In the genomic region with DNA sequence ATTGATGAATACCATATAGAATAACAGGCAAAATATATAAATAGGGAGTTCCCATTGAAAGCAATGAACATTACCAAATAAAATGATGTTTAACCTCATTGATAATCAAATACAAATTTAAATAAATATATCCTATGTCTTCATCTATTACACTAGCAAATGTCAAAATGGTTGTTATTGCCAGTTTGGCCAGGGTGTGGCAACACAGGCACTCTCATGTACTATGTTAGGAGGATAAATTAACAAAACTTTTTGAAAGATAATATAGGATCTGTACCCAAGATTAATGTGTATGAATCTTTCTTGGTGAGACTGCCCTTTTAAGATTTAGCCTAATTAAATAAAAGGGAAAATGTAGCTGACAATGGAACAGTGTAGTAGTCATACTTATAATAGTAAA, we compare ENCODE assay signal across 15 cellular contexts.
A peak's percentile ranks its signal among the peaks of the same experiment; 100 is the strongest.
DNase-seq lines count a peak whose midpoint lies in the region; ATAC-seq and TF ChIP-seq lines count a peak whose summit lies in the region.
"Had no signal": no experiment of that assay in that cellular context is flagged by ENCODE, and none has a peak within 500 bp of the region (broad histone marks: within the 10 kb centered on the region; RNA-seq: fewer than 3 reads in every experiment).

No MANE protein-coding gene starts in this region.

- no peak overlapping the region for H3K9ac ChIP-seq in endodermal cell (ENCODE audit: extremely low read depth, low read length, poor library complexity, severe bottlenecking)
- H3K9ac ChIP-seq: BLaER1 had no signal

- CTCF ChIA-PET in activated CD8-positive, alpha-beta T cell treated with anti-CD3 and anti-CD28 coated beads for 36 hours (lab: Charles Lee): interaction anchor here (1.0 kb wide), 1 partner anchor 688 kb away, joined by 3 read pairs; no protein-coding TSS in a partner anchor
- CTCF ChIA-PET in activated CD8-positive, alpha-beta T cell treated with anti-CD3 and anti-CD28 coated beads, Interleukin-2, amount 10 ng/mL, durations not matched to agents 7 days and 5 days (lab: Charles Lee): interaction anchor here (0.6 kb wide), 1 partner anchor 61 kb away, joined by 3 read pairs; no protein-coding TSS in a partner anchor

- H3K4me3 ChIP-seq in NB4 (ENCODE audit: low read depth, low read length): no peak overlapping the region
- no peak overlapping the region for H3K4me3 ChIP-seq in endodermal cell (ENCODE audit: low read length)
- H3K4me3 ChIP-seq: BLaER1, esophagus squamous epithelium had no signal

- no peak for ATAC-seq in activated CD8-positive, alpha-beta T cell treated with anti-CD3 and anti-CD28 coated beads for 36 hours
- no peak for ATAC-seq in activated CD8-positive, alpha-beta T cell treated with anti-CD3 and anti-CD28 coated beads, Interleukin-2, amount 10 ng/mL, durations not matched to agents 7 days and 5 days
- ATAC-seq: stimulated activated naive CD8-positive, alpha-beta T cell treated with anti-CD3 and anti-CD28 coated beads, Interleukin-15, Interleukin-2, amounts not matched to agents 100 U/mL and 50 U/mL, for 24 hours had no signal

- no peak overlapping the region for H3K27ac Mint-ChIP-seq in activated CD8-positive, alpha-beta T cell treated with anti-CD3 and anti-CD28 coated beads for 36 hours
- H3K27ac Mint-ChIP-seq in activated CD8-positive, alpha-beta T cell treated with anti-CD3 and anti-CD28 coated beads, Interleukin-2, amount 10 ng/mL, durations not matched to agents 7 days and 5 days: no peak overlapping the region
- H3K27ac Mint-ChIP-seq in endodermal cell: no peak overlapping the region
- H3K27ac Mint-ChIP-seq: activated naive CD8-positive, alpha-beta T cell; memory B cell had no signal

- no peak overlapping the region for H3K27ac ChIP-seq in endodermal cell (ENCODE audit: low read depth, low read length)
- H3K27ac ChIP-seq: BLaER1, esophagus squamous epithelium had no signal

- no peak for TF ChIP-seq CTCF in activated CD8-positive, alpha-beta T cell treated with anti-CD3 and anti-CD28 coated beads for 36 hours (IDR thresholded peaks at IDR 0.05)
- no peak for TF ChIP-seq CTCF in NB4 (IDR thresholded peaks at IDR 0.05; ENCODE audit: low read depth, low read length)
- peak; percentile 59 for TF ChIP-seq CTCF in endodermal cell (conservative IDR thresholded peaks at IDR 0.05)

- TF ChIP-seq POLR2A in NB4 (IDR thresholded peaks at IDR 0.05; ENCODE audit: extremely low read depth, insufficient read length): no peak

- H3K4me3 Mint-ChIP-seq in activated CD8-positive, alpha-beta T cell treated with anti-CD3 and anti-CD28 coated beads for 36 hours: no peak overlapping the region
- H3K4me3 Mint-ChIP-seq in activated CD8-positive, alpha-beta T cell treated with anti-CD3 and anti-CD28 coated beads, Interleukin-2, amount 10 ng/mL, durations not matched to agents 7 days and 5 days: no peak overlapping the region
- no peak overlapping the region for H3K4me3 Mint-ChIP-seq in endodermal cell
- H3K4me3 Mint-ChIP-seq: activated naive CD8-positive, alpha-beta T cell; memory B cell had no signal

- no peaks in the 10 kb centered on the region for H3K4me1 ChIP-seq in endodermal cell (ENCODE audit: control insufficient read depth, insufficient read depth, low read length)
- H3K4me1 ChIP-seq: BLaER1, esophagus squamous epithelium had no signal

- peaks cover 1% of the 10 kb centered on the region for H3K9me3 Mint-ChIP-seq in activated CD8-positive, alpha-beta T cell treated with anti-CD3 and anti-CD28 coated beads for 36 hours
- peaks cover 4% of the 10 kb centered on the region for H3K9me3 Mint-ChIP-seq in activated CD8-positive, alpha-beta T cell treated with anti-CD3 and anti-CD28 coated beads, Interleukin-2, amount 10 ng/mL, durations not matched to agents 7 days and 5 days (ENCODE audit: insufficient read depth)
- no peaks in the 10 kb centered on the region for H3K9me3 Mint-ChIP-seq in endodermal cell

- H3K4me1 Mint-ChIP-seq in activated CD8-positive, alpha-beta T cell treated with anti-CD3 and anti-CD28 coated beads for 36 hours (ENCODE audit: low read depth): no peaks in the 10 kb centered on the region
- no peaks in the 10 kb centered on the region for H3K4me1 Mint-ChIP-seq in activated CD8-positive, alpha-beta T cell treated with anti-CD3 and anti-CD28 coated beads, Interleukin-2, amount 10 ng/mL, durations not matched to agents 7 days and 5 days (ENCODE audit: low read depth)
- H3K4me1 Mint-ChIP-seq in endodermal cell: no peaks in the 10 kb centered on the region
- H3K4me1 Mint-ChIP-seq: memory B cell had no signal

- POLR2A ChIA-PET in activated CD8-positive, alpha-beta T cell treated with anti-CD3 and anti-CD28 coated beads for 36 hours (lab: Charles Lee): no interaction called here
- POLR2A ChIA-PET in activated CD8-positive, alpha-beta T cell treated with anti-CD3 and anti-CD28 coated beads, Interleukin-2, amount 10 ng/mL, durations not matched to agents 7 days and 5 days (lab: Charles Lee): no interaction called here

- no peaks in the 10 kb centered on the region for H3K9me3 ChIP-seq in endodermal cell (ENCODE audit: control insufficient read depth, low read length)
- H3K9me3 ChIP-seq: BLaER1, esophagus squamous epithelium had no signal

- H3K36me3 ChIP-seq in endodermal cell (ENCODE audit: control insufficient read depth, insufficient read depth, low read length): no peaks in the 10 kb centered on the region
- H3K36me3 ChIP-seq: BLaER1, esophagus squamous epithelium had no signal

- H3K27me3 ChIP-seq in endodermal cell (ENCODE audit: control insufficient read depth, insufficient read depth, low read length, poor library complexity, severe bottlenecking): no peaks in the 10 kb centered on the region
- H3K27me3 ChIP-seq: BLaER1, esophagus squamous epithelium had no signal

- peak; percentile 4 for DNase-seq in activated CD8-positive, alpha-beta T cell treated with anti-CD3 and anti-CD28 coated beads for 36 hours
- no peak for DNase-seq in activated CD8-positive, alpha-beta T cell treated with anti-CD3 and anti-CD28 coated beads, Interleukin-2, amount 10 ng/mL, durations not matched to agents 7 days and 5 days
- peak; percentile 3 for DNase-seq in NB4 (ENCODE audit: low read depth)
- no peak for DNase-seq in endodermal cell
- DNase-seq in stromal cell of bone marrow (ENCODE audit: low read depth): peak; percentile 19
- no peak for DNase-seq in NCI-H446 treated with DMSO at 0.1 percent for 48 hours (lab: John Stamatoyannopoulos, UW)
- DNase-seq in GOT3 (lab: John Stamatoyannopoulos, UW): no peak
- DNase-seq in iPS-NIHi11 (ENCODE audit: low spot score): no peak
- DNase-seq: activated CD4-positive, CD25-positive, alpha-beta regulatory T cell; esophagus squamous epithelium; H7; stimulated activated naive CD8-positive, alpha-beta T cell treated with anti-CD3 and anti-CD28 coated beads, Interleukin-15, Interleukin-2, amounts not matched to agents 100 U/mL and 50 U/mL, for 24 hours had no signal

- no peaks in the 10 kb centered on the region for H3K36me3 Mint-ChIP-seq in activated CD8-positive, alpha-beta T cell treated with anti-CD3 and anti-CD28 coated beads for 36 hours (ENCODE audit: low read depth)
- H3K36me3 Mint-ChIP-seq in activated CD8-positive, alpha-beta T cell treated with anti-CD3 and anti-CD28 coated beads, Interleukin-2, amount 10 ng/mL, durations not matched to agents 7 days and 5 days (ENCODE audit: low read depth): no peaks in the 10 kb centered on the region
- H3K36me3 Mint-ChIP-seq in endodermal cell (ENCODE audit: low read depth): no peaks in the 10 kb centered on the region
- H3K36me3 Mint-ChIP-seq: activated naive CD8-positive, alpha-beta T cell; memory B cell had no signal

- intact Hi-C loops in activated CD8-positive, alpha-beta T cell treated with anti-CD3 and anti-CD28 coated beads for 36 hours (cut with micrococcal nuclease): no loop called here

- H3K27me3 Mint-ChIP-seq in activated CD8-positive, alpha-beta T cell treated with anti-CD3 and anti-CD28 coated beads for 36 hours: no peaks in the 10 kb centered on the region
- H3K27me3 Mint-ChIP-seq in activated CD8-positive, alpha-beta T cell treated with anti-CD3 and anti-CD28 coated beads, Interleukin-2, amount 10 ng/mL, durations not matched to agents 7 days and 5 days (ENCODE audit: low read depth): peaks cover 2% of the 10 kb centered on the region
- no peaks in the 10 kb centered on the region for H3K27me3 Mint-ChIP-seq in endodermal cell (ENCODE audit: insufficient read depth)
- H3K27me3 Mint-ChIP-seq: activated naive CD8-positive, alpha-beta T cell; memory B cell had no signal

Comparison
In these comparisons a context has a peak if more than half of its experiments do, and no peak if none do; other contexts are left out.
1. DNase-seq: peak in activated CD8-positive, alpha-beta T cell treated with anti-CD3 and anti-CD28 coated beads for 36 hours (single experiment), NB4 (single experiment) and stromal cell of bone marrow (single experiment); none in activated CD8-positive, alpha-beta T cell treated with anti-CD3 and anti-CD28 coated beads, Interleukin-2, amount 10 ng/mL, durations not matched to agents 7 days and 5 days (single experiment), endodermal cell (single experiment), NCI-H446 treated with DMSO at 0.1 percent for 48 hours (single experiment), GOT3 (single experiment) and iPS-NIHi11 (single experiment).